Comparison of ENCODE assay signal across 9 cellular contexts in genomic region chr10:69319911-69320316, GRCh38. TPM values are rescaled to one million over a fixed set of nuclear protein-coding genes. Genes with fewer than 3 reads are reported as not detected.
DNase-seq lines count a peak whose midpoint lies in the region; ATAC-seq and TF ChIP-seq lines count a peak whose summit lies in the region.
"Had no signal": no experiment of that assay in that cellular context is flagged by ENCODE, and none has a peak within 500 bp of the region (broad histone marks: within the 10 kb centered on the region; RNA-seq: fewer than 3 reads in every experiment).

No MANE protein-coding gene starts in this region.

- H3K4me1 Mint-ChIP-seq in CD8-positive, alpha-beta memory T cell: peaks cover 47 to 63% (median 48%) of the 10 kb centered on the region in 3 donors

- H3K27me3 ChIP-seq in CD8-positive, alpha-beta memory T cell (ENCODE audit: insufficient read depth, low read length, poor library complexity, severe bottlenecking): no peaks in the 10 kb centered on the region
- no peaks in the 10 kb centered on the region for H3K27me3 ChIP-seq in RWPE2 (ENCODE audit: insufficient read depth, poor library complexity, severe bottlenecking)
- no peaks in the 10 kb centered on the region for H3K27me3 ChIP-seq in ovary

- peak overlapping the region; percentile 91 to 99 (median 96) for H3K27ac Mint-ChIP-seq in CD8-positive, alpha-beta memory T cell

- peak overlapping the region; percentile 93 to 100 (median 96) for H3K4me3 Mint-ChIP-seq in CD8-positive, alpha-beta memory T cell

- WGBS in ovary, 3 donors: 46 to 56% (median 49%) methylated on average over 7 of the region's 7 CpGs

- POLR2A ChIA-PET in CD8-positive, alpha-beta memory T cell (lab: Charles Lee): interaction anchor here (0.7 kb wide), 1 partner anchor 8 kb away, joined by 3 read pairs; no protein-coding TSS in a partner anchor

- CTCF ChIA-PET in CD8-positive, alpha-beta memory T cell (lab: Charles Lee): interaction anchor here (0.5 to 1.5 kb wide), 4 partner anchors 27 to 105 kb away, joined by 3 read pairs; no protein-coding TSS in a partner anchor

- peaks cover 38% of the 10 kb centered on the region for H3K4me1 ChIP-seq in CD8-positive, alpha-beta memory T cell (ENCODE audit: insufficient read depth, low read length)
- H3K4me1 ChIP-seq in RWPE2 (ENCODE audit: insufficient read depth, poor library complexity, severe bottlenecking): peaks cover 43% of the 10 kb centered on the region
- peaks cover 10% of the 10 kb centered on the region for H3K4me1 ChIP-seq in ovary (ENCODE audit: insufficient read depth)

- ATAC-seq in RWPE2 (ENCODE audit: low read depth): no peak
- ATAC-seq in HG03520 (IDR thresholded peaks at IDR 0.05; ENCODE audit: unreplicated experiment): no peak

- no peak for TF ChIP-seq POLR2A in ovary (IDR thresholded peaks at IDR 0.05)

- no peak for TF ChIP-seq EP300 in ovary (IDR thresholded peaks at IDR 0.05)

- H3K36me3 ChIP-seq in CD8-positive, alpha-beta memory T cell (ENCODE audit: insufficient read depth, low read length): no peaks in the 10 kb centered on the region
- H3K36me3 ChIP-seq in RWPE2 (ENCODE audit: low read depth) (peaks cover 7% of the 10 kb centered on the region; the same call in 1 of the 2 replicates), ovary (no peaks in the 10 kb centered on the region)

- intact Hi-C loops in ovary (cut with DNase I): loop anchor here in 1 of 4 donors (10.0 kb wide), 1 partner anchor 65 kb away; no protein-coding TSS in a partner anchor

- DNase-seq in CD8-positive, alpha-beta memory T cell: no peak
- DNase-seq in RWPE2 (ENCODE audit: low spot score): no peak
- no peak for DNase-seq in epithelial cell of proximal tubule (ENCODE audit: low read depth)
- DNase-seq in ovary: no peak
- no peak for DNase-seq in mucosa of gallbladder (ENCODE audit: low spot score)
- no peak for DNase-seq in hypothalamus (lab: John Stamatoyannopoulos, UW)
- DNase-seq in COLO668 (lab: John Stamatoyannopoulos, UW; ENCODE audit: unreplicated experiment): no peak
- DNase-seq: midbrain had no signal

- H3K36me3 Mint-ChIP-seq in CD8-positive, alpha-beta memory T cell: peaks cover 0 to 9% (median 0%) of the 10 kb centered on the region in 3 donors

- no peaks in the 10 kb centered on the region for H3K9me3 Mint-ChIP-seq in CD8-positive, alpha-beta memory T cell

- H3K9me3 ChIP-seq in CD8-positive, alpha-beta memory T cell (ENCODE audit: low read length): no peaks in the 10 kb centered on the region
- H3K9me3 ChIP-seq in RWPE2 (ENCODE audit: severe bottlenecking) (no peaks in the 10 kb centered on the region), ovary (no peaks in the 10 kb centered on the region)

- peak overlapping the region; percentile 87 for H3K27ac ChIP-seq in CD8-positive, alpha-beta memory T cell (ENCODE audit: low read depth, low read length)
- H3K27ac ChIP-seq in RWPE2 (ENCODE audit: poor library complexity, severe bottlenecking): peak overlapping the region; percentile 84
- H3K27ac ChIP-seq in ovary: no peak overlapping the region

- H3K4me3 ChIP-seq in CD8-positive, alpha-beta memory T cell (ENCODE audit: low read length): peak overlapping the region; percentile 92
- H3K4me3 ChIP-seq in RWPE2 (ENCODE audit: severe bottlenecking) (peak overlapping the region; percentile 92), epithelial cell of proximal tubule (ENCODE audit: low read depth, low read length) (peak overlapping the region; percentile 100), ovary (peak overlapping the region; percentile 87)

- H3K27me3 Mint-ChIP-seq in CD8-positive, alpha-beta memory T cell: peaks cover 0 to 1% of the 10 kb centered on the region in 2 donors

- no peak for TF ChIP-seq CTCF in RWPE2 (IDR thresholded peaks at IDR 0.05; ENCODE audit: poor library complexity, severe bottlenecking)
- no peak for TF ChIP-seq CTCF in epithelial cell of proximal tubule (conservative IDR thresholded peaks at IDR 0.05; ENCODE audit: low read depth, low read length)
- TF ChIP-seq CTCF in ovary (IDR thresholded peaks at IDR 0.05): no peak

RNA-seq across cellular contexts. Expression of gene HK1, which starts 41.6 kb away (rescaled TPM):
- 100 to 1,000 TPM; 151 to 153 TPM for total RNA-seq in CD8-positive, alpha-beta memory T cell
- 144 TPM for polyA plus RNA-seq in CD8-positive, alpha-beta memory T cell
- total RNA-seq in epithelial cell of proximal tubule: 84.4 and 99.7 TPM in 2 replicates
- total RNA-seq in ovary: 10 to 100 TPM; 12.8 to 40.2 (median 35.8) TPM
- 10 to 100 TPM; 19.9 to 63.1 TPM for polyA plus RNA-seq in ovary
- total RNA-seq in mucosa of gallbladder: 70.7 TPM

Comparison
In these comparisons a context has a peak if more than half of its experiments do, and no peak if none do; other contexts are left out.
1. H3K27ac ChIP-seq: peak in CD8-positive, alpha-beta memory T cell (single experiment) and RWPE2 (single experiment); none in ovary (0 of 2).
2. Peak in every context shown above with its lines, with median percentiles within 50 percentile points of each other: H3K4me3 ChIP-seq.